Comparison of ENCODE assay signal across 25 cellular contexts in genomic region chr4:133524369-133524768, GRCh38.
"Had no signal": no experiment of that assay in that cellular context is flagged by ENCODE, and none has a peak within 500 bp of the region (broad histone marks: within the 10 kb centered on the region; RNA-seq: fewer than 3 reads in every experiment).

No MANE protein-coding gene starts in this region.

- H3K27ac ChIP-seq: heart right ventricle, left ventricle myocardium inferior, neural progenitor cell, parathyroid adenoma, suprapubic skin, tibial artery, upper lobe of right lung had no signal

- H3K4me3 ChIP-seq: heart right ventricle, left ventricle myocardium inferior, lung, neural progenitor cell, suprapubic skin, tibial artery, upper lobe of right lung had no signal

- ATAC-seq: activated CD8-positive, alpha-beta memory T cell treated with anti-CD3 and anti-CD28 coated beads, Interleukin-2, amount 10 ng/mL, durations not matched to agents 7 days and 5 days; activated CD8-positive, alpha-beta T cell treated with anti-CD3 and anti-CD28 coated beads, Interleukin-2, amount 10 ng/mL, durations not matched to agents 7 days and 5 days; activated naive CD8-positive, alpha-beta T cell treated with anti-CD3 and anti-CD28 coated beads, Interleukin-2, amount 50 U/mL, for 24 hours; esophagus mucosa; heart right ventricle; natural killer cell; right cardiac atrium; upper lobe of right lung had no signal

- H2AFZ ChIP-seq: neural progenitor cell, parathyroid adenoma had no signal

- H3K27me3 ChIP-seq: heart right ventricle, neural progenitor cell, suprapubic skin, tibial artery, upper lobe of right lung had no signal

- H3K79me2 ChIP-seq: parathyroid adenoma had no signal

- H3K9ac ChIP-seq: neural progenitor cell, parathyroid adenoma had no signal

- DNase-seq: activated B cell treated with CpG ODN at 0.5 μM for 24 hours; activated CD4-positive, alpha-beta T cell treated with anti-CD3 and anti-CD28 coated beads, Interleukin-2, amount 50 U/mL, for 1 hour; activated CD8-positive, alpha-beta memory T cell treated with anti-CD3 and anti-CD28 coated beads, Interleukin-2, amount 10 ng/mL, durations not matched to agents 7 days and 5 days; activated CD8-positive, alpha-beta T cell treated with anti-CD3 and anti-CD28 coated beads, Interleukin-2, amount 10 ng/mL, durations not matched to agents 7 days and 5 days; activated naive CD8-positive, alpha-beta T cell treated with anti-CD3 and anti-CD28 coated beads, Interleukin-2, amount 50 U/mL, for 24 hours; activated T-cell treated with anti-CD3 and anti-CD28 coated beads, Interleukin-2, amount 50 U/mL, for 48 hours; effector CD8-positive, alpha-beta T cell; foreskin fibroblast; heart right ventricle; left ventricle myocardium inferior; mesendoderm; natural killer cell; occipital lobe; right cardiac atrium; stimulated activated CD4-positive, alpha-beta T cell treated with anti-CD3 and anti-CD28 coated beads, Interleukin-15, amount 100 ng/mL, for 24 hours; stimulated activated naive CD4-positive, alpha-beta T cell; tibial artery; upper lobe of right lung had no signal

- H3K4me2 ChIP-seq: neural progenitor cell had no signal

- H3K36me3 ChIP-seq: heart right ventricle, left ventricle myocardium inferior, neural progenitor cell, suprapubic skin, tibial artery, upper lobe of right lung had no signal

- H3K4me1 ChIP-seq: heart right ventricle, left ventricle myocardium inferior, neural progenitor cell, parathyroid adenoma, suprapubic skin, tibial artery, upper lobe of right lung had no signal

- FAIRE-seq: colon, endometrium had no signal

- H3K9me3 ChIP-seq: heart right ventricle, left ventricle myocardium inferior, suprapubic skin, tibial artery, upper lobe of right lung had no signal
